9 cellular contexts compared by ENCODE assay signal in the genomic region with DNA sequence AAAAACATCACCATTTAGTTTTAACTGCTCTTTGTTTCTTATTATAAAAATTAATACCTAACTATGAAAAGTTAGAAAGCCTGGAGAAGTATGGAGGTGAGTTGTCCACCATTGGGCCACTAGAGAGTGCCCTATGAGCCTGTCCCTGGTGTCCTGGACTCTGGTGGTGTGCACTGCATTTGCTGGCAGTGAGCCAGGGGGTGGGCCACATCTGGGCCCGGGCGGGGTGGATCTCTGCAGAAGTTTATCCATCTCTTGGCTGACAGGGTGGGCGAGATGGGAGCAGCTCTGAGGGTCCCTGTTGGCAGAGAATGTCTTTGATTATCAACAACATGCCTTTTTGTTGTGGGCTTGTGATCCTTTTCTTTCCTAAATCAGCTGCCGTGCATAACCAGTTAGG. TPM values are rescaled to one million over a fixed set of nuclear protein-coding genes. Genes with fewer than 3 reads are reported as not detected.
DNase-seq lines count a peak whose midpoint lies in the region; ATAC-seq and TF ChIP-seq lines count a peak whose summit lies in the region.
"Had no signal": no experiment of that assay in that cellular context is flagged by ENCODE, and none has a peak within 500 bp of the region (broad histone marks: within the 10 kb centered on the region; RNA-seq: fewer than 3 reads in every experiment).

No MANE protein-coding gene starts in this region.

- H3K4me3 Mint-ChIP-seq in chondrocyte (ENCODE audit: unreplicated experiment): no peak overlapping the region
- no peak overlapping the region for H3K4me3 Mint-ChIP-seq in activated T-helper 2 cell treated with anti-CD3 and anti-CD28 coated beads, Interferon-gamma antibody, Interleukin-2, Interleukin-4, amounts not matched to agents 10 μg/mL and 5 μg/mL and 100 μg/mL, durations not matched to agents 14 hours and 24 hours and 36 hours (ENCODE audit: low read depth)
- H3K4me3 Mint-ChIP-seq: neural crest cell had no signal

- H3K9me3 Mint-ChIP-seq in chondrocyte (ENCODE audit: low read depth): no peaks in the 10 kb centered on the region
- H3K9me3 Mint-ChIP-seq in activated T-helper 2 cell treated with anti-CD3 and anti-CD28 coated beads, Interferon-gamma antibody, Interleukin-2, Interleukin-4, amounts not matched to agents 10 μg/mL and 5 μg/mL and 100 μg/mL, durations not matched to agents 14 hours and 24 hours and 36 hours: no peaks in the 10 kb centered on the region
- H3K9me3 Mint-ChIP-seq: neural crest cell had no signal

- intact Hi-C loops in posterior vena cava (cut with DNase I): no loop called here
- intact Hi-C loops in activated T-helper 2 cell treated with anti-CD3 and anti-CD28 coated beads, Interferon-gamma antibody, Interleukin-2, Interleukin-4, amounts not matched to agents 10 μg/mL and 5 μg/mL and 100 μg/mL, durations not matched to agents 14 hours and 24 hours and 36 hours (cut with micrococcal nuclease): no loop called here

- TF ChIP-seq CTCF in GM10266 (IDR thresholded peaks at IDR 0.05; ENCODE audit: control insufficient read depth, insufficient read depth, low read depth, missing control alignments) (peak; percentile 38), chondrocyte (IDR thresholded peaks at IDR 0.05) (no peak)

- peaks cover 3% of the 10 kb centered on the region for H3K36me3 Mint-ChIP-seq in chondrocyte (ENCODE audit: low read depth)
- H3K36me3 Mint-ChIP-seq in activated T-helper 2 cell treated with anti-CD3 and anti-CD28 coated beads, Interferon-gamma antibody, Interleukin-2, Interleukin-4, amounts not matched to agents 10 μg/mL and 5 μg/mL and 100 μg/mL, durations not matched to agents 14 hours and 24 hours and 36 hours (ENCODE audit: low read depth): peaks cover 52% of the 10 kb centered on the region

- ATAC-seq in GM21737 (IDR thresholded peaks at IDR 0.05; ENCODE audit: unreplicated experiment): no peak

- DNase-seq in GM10266 (ENCODE audit: extremely low spot score) (no peak), LHCN-M2 (ENCODE audit: low read depth) (peak; percentile 33), chondrocyte (ENCODE audit: low spot score) (no peak), posterior vena cava (ENCODE audit: low spot score) (peak; percentile 66), anterior cingulate cortex (lab: John Stamatoyannopoulos, UW) (no peak), NK-92 (lab: John Stamatoyannopoulos, UW; ENCODE audit: unreplicated experiment) (no peak)
- DNase-seq in activated T-helper 2 cell treated with anti-CD3 and anti-CD28 coated beads, Interferon-gamma antibody, Interleukin-2, Interleukin-4, amounts not matched to agents 10 μg/mL and 5 μg/mL and 100 μg/mL, durations not matched to agents 14 hours and 24 hours and 36 hours (ENCODE audit: low spot score): no peak

- peak overlapping the region; percentile 89 for H3K27ac Mint-ChIP-seq in chondrocyte (ENCODE audit: unreplicated experiment)
- H3K27ac Mint-ChIP-seq in activated T-helper 2 cell treated with anti-CD3 and anti-CD28 coated beads, Interferon-gamma antibody, Interleukin-2, Interleukin-4, amounts not matched to agents 10 μg/mL and 5 μg/mL and 100 μg/mL, durations not matched to agents 14 hours and 24 hours and 36 hours: no peak overlapping the region

- peaks cover 92% of the 10 kb centered on the region for H3K4me1 Mint-ChIP-seq in chondrocyte (ENCODE audit: low read depth)
- H3K4me1 Mint-ChIP-seq in activated T-helper 2 cell treated with anti-CD3 and anti-CD28 coated beads, Interferon-gamma antibody, Interleukin-2, Interleukin-4, amounts not matched to agents 10 μg/mL and 5 μg/mL and 100 μg/mL, durations not matched to agents 14 hours and 24 hours and 36 hours (ENCODE audit: low read depth): peaks cover 68% of the 10 kb centered on the region

- no peaks in the 10 kb centered on the region for H3K27me3 Mint-ChIP-seq in chondrocyte (ENCODE audit: low read depth)
- H3K27me3 Mint-ChIP-seq in activated T-helper 2 cell treated with anti-CD3 and anti-CD28 coated beads, Interferon-gamma antibody, Interleukin-2, Interleukin-4, amounts not matched to agents 10 μg/mL and 5 μg/mL and 100 μg/mL, durations not matched to agents 14 hours and 24 hours and 36 hours (ENCODE audit: low read depth): no peaks in the 10 kb centered on the region

RNA-seq across cellular contexts. Expression of a gene that starts 8.2 kb away (rescaled TPM):
- total RNA-seq in LHCN-M2 (2014; rRNA removed) (13.2 and 14.6 TPM in 2 replicates), chondrocyte (21.5 to 28.2 TPM (median 21.7 TPM) in 3 replicates), posterior vena cava (10 to 100 TPM; 20.8 to 24.3 TPM)
- polyA plus RNA-seq in LHCN-M2 (2012): 10.7 TPM
- 39.4 and 40.1 TPM in 2 replicates for total RNA-seq in activated T-helper 2 cell treated with anti-CD3 and anti-CD28 coated beads, Interferon-gamma antibody, Interleukin-2, Interleukin-4, amounts not matched to agents 10 μg/mL and 5 μg/mL and 100 μg/mL, durations not matched to agents 14 hours and 24 hours and 36 hours

Comparison
In these comparisons a context has a peak if more than half of its experiments do, and no peak if none do; other contexts are left out.
1. DNase-seq: peak in LHCN-M2 (single experiment) and posterior vena cava (single experiment); none in GM10266 (single experiment), chondrocyte (single experiment), anterior cingulate cortex (0 of 58), NK-92 (single experiment) and activated T-helper 2 cell treated with anti-CD3 and anti-CD28 coated beads, Interferon-gamma antibody, Interleukin-2, Interleukin-4, amounts not matched to agents 10 μg/mL and 5 μg/mL and 100 μg/mL, durations not matched to agents 14 hours and 24 hours and 36 hours (single experiment).